1 cellular context compared by ENCODE assay signal in genomic region chr1:205715628-205716027, GRCh38.
TF ChIP-seq lines count a peak whose summit lies in the region.

No MANE protein-coding gene starts in this region.

TF ChIP-seq in HepG2, 621 proteins besides CTCF, POLR2A, EP300 and RAD21:
- TF ChIP-seq ZC3H13 (CRISPR knock-in tag; IDR thresholded peaks at IDR 0.05) (no peak), HOXA3 (CRISPR knock-in tag; IDR thresholded peaks at IDR 0.05) (no peak), POLR2G (IDR thresholded peaks at IDR 0.05; ENCODE audit: low read depth, low read length) (peak; percentile 35; the same call in 1 of the 2 replicates), PCBP1 (IDR thresholded peaks at IDR 0.05; ENCODE audit: borderline replicate concordance, low read depth, low read length) (no peak), RBM22 (optimal IDR thresholded peaks at IDR 0.05; ENCODE audit: low read length) (peak; percentile 44), ZNF530 (CRISPR knock-in tag; IDR thresholded peaks at IDR 0.05; ENCODE audit: low read depth) (no peak), RARA (CRISPR knock-in tag; IDR thresholded peaks at IDR 0.05) (no peak)
